ENCODE assay signal across 8 cellular contexts in genomic region chr1:154998818-154999650, GRCh38. TPM values are rescaled to one million over a fixed set of nuclear protein-coding genes. Genes with fewer than 3 reads are reported as not detected.
DNase-seq lines count a peak whose midpoint lies in the region; ATAC-seq and TF ChIP-seq lines count a peak whose summit lies in the region.

No MANE protein-coding gene starts in this region.

- H3K9me3 ChIP-seq in heart right ventricle = no peaks in the 10 kb centered on the region

- peak overlapping the region in 9 of 10 donors; percentile 50 to 97 (median 91) for H3K4me3 ChIP-seq in heart right ventricle

- H3K36me3 Mint-ChIP-seq in IgD-negative memory B cell = no peaks in the 10 kb centered on the region
- peaks cover 3% of the 10 kb centered on the region for H3K36me3 Mint-ChIP-seq in activated naive CD8-positive, alpha-beta T cell treated with anti-CD3 and anti-CD28 coated beads for 36 hours

- peak overlapping the region; percentile 88 to 97 (median 96) for H3K4me3 Mint-ChIP-seq in IgD-negative memory B cell
- peak overlapping the region; percentile 76 for H3K4me3 Mint-ChIP-seq in activated naive CD8-positive, alpha-beta T cell treated with anti-CD3 and anti-CD28 coated beads for 36 hours

- H3K27me3 ChIP-seq in heart right ventricle = no peaks in the 10 kb centered on the region

- no peaks in the 10 kb centered on the region for H3K36me3 ChIP-seq in heart right ventricle

- H3K27me3 Mint-ChIP-seq in IgD-negative memory B cell = no peaks in the 10 kb centered on the region
- H3K27me3 Mint-ChIP-seq in activated naive CD8-positive, alpha-beta T cell treated with anti-CD3 and anti-CD28 coated beads for 36 hours = peaks cover 22% of the 10 kb centered on the region

- intact Hi-C loops in heart right ventricle (cut with DNase I) = loop anchor here in 6 of 10 donors (2.0 to 5.0 kb wide), 2 partner anchors 16 to 37 kb away; partner anchors contain the start of genes PYGO2 (in 6 of the 6) and FLAD1 (in 1 of the 6)

- ATAC-seq in heart right ventricle (no peak), GM21390 (IDR thresholded peaks at IDR 0.05; ENCODE audit: unreplicated experiment) (no peak), HG03354 (IDR thresholded peaks at IDR 0.05; ENCODE audit: poor library complexity, severe bottlenecking, unreplicated experiment) (no peak)

- H3K9me3 Mint-ChIP-seq in IgD-negative memory B cell = no peaks in the 10 kb centered on the region
- H3K9me3 Mint-ChIP-seq in activated naive CD8-positive, alpha-beta T cell treated with anti-CD3 and anti-CD28 coated beads for 36 hours = no peaks in the 10 kb centered on the region

- peak; percentile 64 to 90 (median 80) for TF ChIP-seq CTCF in heart right ventricle (IDR thresholded peaks at IDR 0.05)

- peak; percentile 77 for DNase-seq in DMS 273 (lab: John Stamatoyannopoulos, UW; ENCODE audit: unreplicated experiment)
- peak; percentile 90 for DNase-seq in SK-N-DZ (ENCODE audit: low spot score)
- DNase-seq in activated naive CD8-positive, alpha-beta T cell treated with anti-CD3 and anti-CD28 coated beads for 36 hours = peak; percentile 83
- peak; percentile 69 to 77 for DNase-seq in heart right ventricle
- DNase-seq in putamen (ENCODE audit: low spot score) = peak; percentile 73

- H3K4me1 ChIP-seq in heart right ventricle = peaks cover 10 to 53% (median 22%) of the 10 kb centered on the region in 9 donors

- peaks cover 7 to 25% (median 17%) of the 10 kb centered on the region in 3 donors for H3K4me1 Mint-ChIP-seq in IgD-negative memory B cell
- peaks cover 39% of the 10 kb centered on the region for H3K4me1 Mint-ChIP-seq in activated naive CD8-positive, alpha-beta T cell treated with anti-CD3 and anti-CD28 coated beads for 36 hours

- H3K27ac ChIP-seq in heart right ventricle = peak overlapping the region in 9 of 10 donors; percentile 10 to 98 (median 95)

- peak overlapping the region in 2 of 3 donors; percentile 91 to 92 for H3K27ac Mint-ChIP-seq in IgD-negative memory B cell
- peak overlapping the region; percentile 91 for H3K27ac Mint-ChIP-seq in activated naive CD8-positive, alpha-beta T cell treated with anti-CD3 and anti-CD28 coated beads for 36 hours

- 10% methylated on average over 50 of the region's 50 CpGs for WGBS in heart right ventricle, 2 donors

RNA-seq across cellular contexts. Expression of gene ZBTB7B, which starts 3.6 kb away (rescaled TPM):
- polyA plus RNA-seq in IgD-negative memory B cell (7.7 TPM), heart right ventricle (10 to 100 TPM; 41.1 to 51.6 TPM)
- 4.1 and 4.9 TPM in 2 replicates for polyA plus RNA-seq in SK-N-DZ (2014; cell fraction: cytosol; rRNA removed)
- 8.2 and 11.4 TPM in 2 replicates for polyA plus RNA-seq in SK-N-DZ (2014; cell fraction: nucleus; rRNA removed)
- total RNA-seq in activated naive CD8-positive, alpha-beta T cell treated with anti-CD3 and anti-CD28 coated beads for 36 hours = 10 to 100 TPM; 14.1 to 14.4 TPM
- total RNA-seq in heart right ventricle = 10 to 100 TPM; 25.7 to 54.7 (median 34.5) TPM

RNA-seq across cellular contexts. Expression of gene LENEP, which starts 5.6 kb away (rescaled TPM):
- polyA plus RNA-seq in IgD-negative memory B cell (not detected), heart right ventricle (not detected)
- not detected in 2 replicates for polyA plus RNA-seq in SK-N-DZ (2014; cell fraction: cytosol; rRNA removed)
- 0.98 TPM in 1 of 2 replicates, not detected in the other for polyA plus RNA-seq in SK-N-DZ (2014; cell fraction: nucleus; rRNA removed)
- total RNA-seq in activated naive CD8-positive, alpha-beta T cell treated with anti-CD3 and anti-CD28 coated beads for 36 hours = under 1 TPM in 1 of 2 experiments, not detected in 1; 0.66 TPM
- total RNA-seq in heart right ventricle = not detected

RNA-seq across cellular contexts. Expression of gene FLAD1, which starts 15.9 kb away (rescaled TPM):
- polyA plus RNA-seq in IgD-negative memory B cell (57.6 TPM), heart right ventricle (10 to 100 TPM; 25.1 to 41.6 TPM)
- 133 and 172 TPM in 2 replicates for polyA plus RNA-seq in SK-N-DZ (2014; cell fraction: cytosol; rRNA removed)
- polyA plus RNA-seq in SK-N-DZ (2014; cell fraction: nucleus; rRNA removed) = 243 and 343 TPM in 2 replicates
- total RNA-seq in activated naive CD8-positive, alpha-beta T cell treated with anti-CD3 and anti-CD28 coated beads for 36 hours = 10 to 100 TPM; 54.2 to 56.1 TPM
- total RNA-seq in heart right ventricle = 10 to 100 TPM; 20.1 to 36.8 (median 24.1) TPM

RNA-seq across cellular contexts. Expression of gene CKS1B, which starts 24.6 kb away (rescaled TPM):
- polyA plus RNA-seq in IgD-negative memory B cell = 102 TPM
- 523 and 644 TPM in 2 replicates for polyA plus RNA-seq in SK-N-DZ (2014; cell fraction: cytosol; rRNA removed)
- polyA plus RNA-seq in SK-N-DZ (2014; cell fraction: nucleus; rRNA removed) = 311 and 412 TPM in 2 replicates
- total RNA-seq in activated naive CD8-positive, alpha-beta T cell treated with anti-CD3 and anti-CD28 coated beads for 36 hours = 100 to 1,000 TPM; 156 TPM
- total RNA-seq in heart right ventricle = 10 to 100 TPM; 10.9 to 30.9 (median 17.5) TPM
- 10 to 100 TPM in 1 of 2 donors, 1 to 10 TPM in 1; 4.6 to 36.7 TPM for polyA plus RNA-seq in heart right ventricle

RNA-seq across cellular contexts. Expression of gene SHC1, which starts 28.5 kb away (rescaled TPM):
- 35.7 TPM for polyA plus RNA-seq in IgD-negative memory B cell
- 65.4 and 75.4 TPM in 2 replicates for polyA plus RNA-seq in SK-N-DZ (2014; cell fraction: cytosol; rRNA removed)
- 98.6 and 121 TPM in 2 replicates for polyA plus RNA-seq in SK-N-DZ (2014; cell fraction: nucleus; rRNA removed)
- 10 to 100 TPM; 34.7 to 38.4 TPM for total RNA-seq in activated naive CD8-positive, alpha-beta T cell treated with anti-CD3 and anti-CD28 coated beads for 36 hours
- 10 to 100 TPM; 42.6 to 95.7 (median 57.8) TPM for total RNA-seq in heart right ventricle
- polyA plus RNA-seq in heart right ventricle = 10 to 100 TPM; 35.6 to 58.3 TPM
